Comparison of ENCODE assay signal across 8 cellular contexts in genomic region chr11:59560702-59561469, GRCh38. TPM values are rescaled to one million over a fixed set of nuclear protein-coding genes. Genes with fewer than 3 reads are reported as not detected.
DNase-seq lines count a peak whose midpoint lies in the region; ATAC-seq and TF ChIP-seq lines count a peak whose summit lies in the region.

No MANE protein-coding gene starts in this region.

- in situ Hi-C loops in ACHN (cut with HindIII; ENCODE audit: low pct_ligation_motif_present, low pct_unique_long_range_greater_than_20kb, low sequenced_read_pairs) = no loop called here

- H3K27ac ChIP-seq in left lung = peak overlapping the region; percentile 76 to 86

- DNase-seq in ACHN (peak; percentile 77), NCI-H510A (lab: John Stamatoyannopoulos, UW) (peak; percentile 78), cortex of kidney (lab: John Stamatoyannopoulos, UW) (peak; percentile 30), left lung (peak; percentile 89 to 93)
- peak; percentile 90 for DNase-seq in activated CD4-positive, alpha-beta T cell treated with anti-CD3 and anti-CD28 coated beads for 48 hours
- DNase-seq in stimulated activated CD4-positive, alpha-beta T cell treated with anti-CD3 and anti-CD28 coated beads, Interleukin-2, amount 100 ng/mL, for 24 hours = peak; percentile 85 to 88

- H3K27me3 ChIP-seq in left lung = peaks cover 0 to 20% of the 10 kb centered on the region in 2 donors

- no peaks in the 10 kb centered on the region for H3K9me3 ChIP-seq in left lung

- no peaks in the 10 kb centered on the region for H3K36me3 ChIP-seq in left lung

- intact Hi-C loops in left lung (cut with DNase I) = no loop called here

- no peak for TF ChIP-seq CTCF in left lung (IDR thresholded peaks at IDR 0.05)

- peaks cover 0 to 50% of the 10 kb centered on the region in 2 donors for H3K4me1 ChIP-seq in left lung

- ATAC-seq in GM18909 (IDR thresholded peaks at IDR 0.05; ENCODE audit: poor library complexity, unreplicated experiment) (peak; percentile 43), HG03175 (IDR thresholded peaks at IDR 0.05; ENCODE audit: unreplicated experiment) (peak; percentile 43), left lung (peak; percentile 90)

- H3K4me3 ChIP-seq in left lung = peak overlapping the region; percentile 74 to 88

RNA-seq across cellular contexts. Expression of gene OR4D9, which starts 49.5 kb away (rescaled TPM):
- total RNA-seq in left lung = not detected

RNA-seq across cellular contexts. Expression of gene OSBP, which starts 54.7 kb away (rescaled TPM):
- total RNA-seq in left lung = 10 to 100 TPM; 39.4 to 40.8 TPM

RNA-seq across cellular contexts. Expression of gene OR4D11, which starts 57.5 kb away (rescaled TPM):
- total RNA-seq in left lung = not detected

Comparison
In these comparisons a context has a peak if more than half of its experiments do, and no peak if none do; other contexts are left out.
1. Peak in every context shown above with its lines: DNase-seq, ATAC-seq, H3K4me3 ChIP-seq and H3K27ac ChIP-seq.
2. DNase-seq: peak in every context shown above with its lines; median percentile 91 in left lung; 90 in activated CD4-positive, alpha-beta T cell treated with anti-CD3 and anti-CD28 coated beads for 48 hours; 86 in stimulated activated CD4-positive, alpha-beta T cell treated with anti-CD3 and anti-CD28 coated beads, Interleukin-2, amount 100 ng/mL, for 24 hours; 78 in NCI-H510A; 77 in ACHN; 30 in cortex of kidney.